ENCODE assay signal across 26 cellular contexts in the genomic region with DNA sequence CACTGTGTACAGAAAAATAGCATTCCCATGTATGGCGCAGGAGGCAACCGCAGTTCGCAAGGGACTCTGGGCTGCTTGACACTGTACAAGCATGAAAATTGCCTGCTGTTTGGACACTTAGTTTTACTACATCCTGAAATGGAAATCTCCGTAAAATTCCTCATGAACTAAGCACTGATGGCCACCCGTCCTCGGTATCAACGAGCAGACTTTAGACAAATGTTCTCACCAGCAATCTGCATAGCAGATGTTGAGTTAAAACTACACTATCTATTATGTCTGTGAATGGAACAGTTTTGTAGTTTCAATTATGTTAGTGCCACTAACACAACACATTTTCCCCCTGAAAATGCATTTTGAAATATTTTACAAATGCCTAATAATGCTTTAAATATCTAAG.
"Had no signal": no experiment of that assay in that cellular context is flagged by ENCODE, and none has a peak within 500 bp of the region (broad histone marks: within the 10 kb centered on the region; RNA-seq: fewer than 3 reads in every experiment).

No MANE protein-coding gene starts in this region.

- H3K9me3 ChIP-seq: ascending aorta, heart right ventricle, left lung, ovary, right lobe of liver had no signal

- H3K27me3 ChIP-seq: ascending aorta, foreskin keratinocyte, heart right ventricle, left lung, ovary, right lobe of liver had no signal

- ATAC-seq: effector memory CD8-positive, alpha-beta T cell; foreskin keratinocyte; heart right ventricle; left lung; natural killer cell; right lobe of liver; stimulated activated memory B cell treated with anti-CD40 and anti-IgM and Interleukin-4, amounts not matched to agents 10 μg/mL and 1 μg/mL and 100 μg/mL, for 72 hours; stimulated activated naive CD8-positive, alpha-beta T cell treated with anti-CD3 and anti-CD28 coated beads, Interleukin-15, amount 100 ng/mL, for 72 hours had no signal

- DNase-seq: activated CD4-positive, alpha-beta T cell treated with anti-CD3 and anti-CD28 coated beads for 4 hours; activated CD4-positive, alpha-beta T cell treated with anti-CD3 and anti-CD28 coated beads, Interleukin-2, amount 50 U/mL, for 4 hours; activated gamma-delta T cell; activated naive CD4-positive, alpha-beta T cell treated with anti-CD3 and anti-CD28 coated beads, Interleukin-2, amount 10 ng/mL, durations not matched to agents 7 days and 5 days; activated naive CD8-positive, alpha-beta T cell treated with anti-CD3 and anti-CD28 coated beads, Interleukin-2, amount 10 ng/mL, durations not matched to agents 7 days and 5 days; caudate nucleus; cortex of kidney; effector memory CD8-positive, alpha-beta T cell; foreskin keratinocyte; heart right ventricle; kidney glomerular epithelial cell; left lung; mesendoderm; natural killer cell; ovary; right lobe of liver; stimulated activated CD4-positive, alpha-beta T cell treated with anti-CD3 and anti-CD28 coated beads, Interleukin-4, amount 100 ng/mL, for 4 hours; stimulated activated CD8-positive, alpha-beta memory T cell treated with anti-CD3 and anti-CD28 coated beads, Interleukin-4, amount 100 ng/mL, for 48 hours; stimulated activated naive CD8-positive, alpha-beta T cell treated with anti-CD3 and anti-CD28 coated beads, Interleukin-15, amount 100 ng/mL, for 72 hours; substantia nigra; T-helper 9 cell had no signal

- H3K27ac ChIP-seq: ascending aorta, foreskin keratinocyte, heart right ventricle, left lung, ovary, right lobe of liver, VCaP had no signal

- H3K36me3 ChIP-seq: ascending aorta, heart right ventricle, left lung, ovary, right lobe of liver had no signal

- H3K4me1 ChIP-seq: foreskin keratinocyte, left lung, right lobe of liver had no signal

- H3K4me3 ChIP-seq: ascending aorta, heart right ventricle, left lung, lung, ovary, right lobe of liver, skin epidermis had no signal
